ENCODE assay signal across 10 cellular contexts in the genomic region with DNA sequence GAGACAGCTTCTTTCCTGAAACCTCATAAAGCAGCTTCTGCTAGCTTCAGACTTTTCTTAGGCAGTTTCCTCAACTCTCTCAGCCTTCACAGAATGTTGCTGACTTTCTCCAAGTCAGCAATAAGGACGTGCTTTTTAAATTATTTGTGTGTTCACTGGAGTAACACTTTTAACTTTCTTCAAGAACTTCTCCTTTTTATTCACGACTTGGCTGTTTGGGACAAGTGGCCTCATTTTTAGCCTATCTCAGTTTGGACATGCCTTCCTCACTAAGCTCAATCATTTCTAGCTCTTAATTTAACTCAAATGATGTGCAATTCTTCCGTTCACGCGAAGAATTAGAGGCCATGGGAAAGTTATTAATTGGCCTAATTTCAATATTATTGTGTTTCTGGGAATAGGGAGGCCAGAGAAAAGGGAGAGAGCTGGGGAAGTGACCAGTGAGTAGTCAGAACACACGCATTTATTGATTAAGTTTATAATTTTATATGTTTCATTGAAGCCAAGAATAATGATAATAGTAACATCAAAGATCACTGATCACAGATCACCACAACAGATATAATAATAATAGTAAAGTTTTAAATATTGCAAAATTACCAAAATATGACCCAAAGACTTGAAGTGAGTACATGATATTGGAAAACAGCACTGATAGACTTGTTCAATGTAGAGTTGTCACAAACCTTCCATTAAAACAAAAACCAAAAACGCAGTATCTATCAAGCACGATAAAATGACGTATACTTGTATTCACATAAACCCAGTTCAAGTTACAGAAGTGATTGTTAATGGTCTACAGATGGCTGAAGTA. TPM values are rescaled to one million over a fixed set of nuclear protein-coding genes. Genes with fewer than 3 reads are reported as not detected.
"Had no signal": no experiment of that assay in that cellular context is flagged by ENCODE, and none has a peak within 500 bp of the region (broad histone marks: within the 10 kb centered on the region; RNA-seq: fewer than 3 reads in every experiment).

No MANE protein-coding gene starts in this region.

- H3K4me1 ChIP-seq: HAP-1 had no signal

- H3K4me1 Mint-ChIP-seq: GM23338 had no signal

- DNase-seq: H7, HFFc6, IMR-90 had no signal

- H3K9me3 ChIP-seq: HAP-1 had no signal

- H3K36me3 ChIP-seq: HAP-1 had no signal

- FAIRE-seq: H1, K562 had no signal

- H3K4me3 Mint-ChIP-seq: GM23338, HFFc6 had no signal

- H2AFZ ChIP-seq: GM23338 had no signal

- H3K4me3 ChIP-seq: GM23338, HAP-1, K562 had no signal

- H3K4me2 ChIP-seq: GM23338 had no signal

- H3K9me3 Mint-ChIP-seq: GM23338 had no signal

- H3K27ac Mint-ChIP-seq: GM23338, HFFc6 had no signal

- ATAC-seq: GM23338, HCT116, K562 had no signal

- H3K27ac ChIP-seq: HL-60 had no signal

RNA-seq across cellular contexts. Expression of gene REG1A, which starts 4.8 kb away (rescaled TPM):
- total RNA-seq: GM23338, H1, HFFc6, HT1080, IMR-90 had no signal
- polyA plus RNA-seq: GM23338, H1, IMR-90, K562 had no signal

RNA-seq across cellular contexts. Expression of gene REG3A, which starts 34.4 kb away (rescaled TPM):
- total RNA-seq: GM23338, H1, H7, HFFc6, HT1080, IMR-90, K562 had no signal
- polyA plus RNA-seq: GM23338, H1, IMR-90, K562 had no signal

RNA-seq across cellular contexts. Expression of gene REG1B, which starts 37.3 kb away (rescaled TPM):
- total RNA-seq: GM23338, H1, H7, HFFc6, HT1080, IMR-90 had no signal
- polyA plus RNA-seq: GM23338, H1, IMR-90 had no signal
